In the genomic region with DNA sequence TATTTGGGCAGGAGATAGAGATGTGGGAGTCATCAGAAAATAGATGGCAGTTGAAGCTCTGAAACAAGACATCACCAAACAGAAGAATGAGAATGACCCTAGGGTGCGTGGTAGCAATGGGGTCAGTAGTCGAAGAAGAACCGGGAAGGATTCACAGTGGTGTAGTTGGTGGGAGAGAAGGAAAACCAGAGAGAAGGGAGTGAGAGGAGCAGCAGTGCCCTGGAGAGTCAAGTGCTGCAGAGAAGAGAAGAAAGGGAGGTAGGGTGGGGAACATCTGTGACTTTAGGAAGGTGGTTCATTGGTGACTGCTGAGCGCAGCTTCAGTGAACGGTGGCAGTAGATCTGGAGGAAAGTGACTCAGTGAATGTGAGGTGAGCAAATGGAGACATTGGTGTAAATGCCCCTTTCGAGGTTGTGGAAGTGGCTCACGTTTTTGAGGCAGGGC, we compare ENCODE assay signal across 9 cellular contexts. TPM values are rescaled to one million over a fixed set of nuclear protein-coding genes. Genes with fewer than 3 reads are reported as not detected.
DNase-seq lines count a peak whose midpoint lies in the region; ATAC-seq, FAIRE-seq and TF ChIP-seq lines count a peak whose summit lies in the region.
"Had no signal": no experiment of that assay in that cellular context is flagged by ENCODE, and none has a peak within 500 bp of the region (broad histone marks: within the 10 kb centered on the region; RNA-seq: fewer than 3 reads in every experiment).

No MANE protein-coding gene starts in this region.

- H3K9me1 ChIP-seq in K562 (ENCODE audit: control insufficient read depth, insufficient read depth, low read length), result no peaks in the 10 kb centered on the region

- intact Hi-C loops in K562 (cut with micrococcal nuclease), result no loop called here

- TF ChIP-seq EP300 in K562 (IDR thresholded peaks at IDR 0.05; ENCODE audit: low read length), result no peak

- H3K27me3 ChIP-seq in K562 (ENCODE audit: control insufficient read depth in 2 of 2, insufficient read depth in 2 of 2, low read length in 2 of 2) (no peaks in the 10 kb centered on the region), endodermal cell (ENCODE audit: control insufficient read depth, insufficient read depth, low read length, poor library complexity, severe bottlenecking) (peaks cover 11% of the 10 kb centered on the region)

- H3K4me1 Mint-ChIP-seq in IgD-negative memory B cell (peaks cover 26 to 52% (median 46%) of the 10 kb centered on the region in 3 donors), endodermal cell (peaks cover 28% of the 10 kb centered on the region)
- peaks cover 48% of the 10 kb centered on the region for H3K4me1 Mint-ChIP-seq in stimulated activated memory B cell treated with anti-CD40 and anti-IgM and Interleukin-4, amounts not matched to agents 10 μg/mL and 1 μg/mL and 100 μg/mL, for 72 hours

- peak overlapping the region; percentile 84 to 98 (median 97) for H3K27ac Mint-ChIP-seq in IgD-negative memory B cell
- peak overlapping the region; percentile 73 for H3K27ac Mint-ChIP-seq in stimulated activated memory B cell treated with anti-CD40 and anti-IgM and Interleukin-4, amounts not matched to agents 10 μg/mL and 1 μg/mL and 100 μg/mL, for 72 hours
- no peak overlapping the region for H3K27ac Mint-ChIP-seq in endodermal cell

- no peak for TF ChIP-seq POLR2A in K562 (conservative IDR thresholded peaks at IDR 0.05)

- CTCF ChIA-PET in K562 (lab: Yijun Ruan, JAX; ENCODE audit: low intra/inter-chr PET ratio), result interaction anchor here (0.6 kb wide), 1 partner anchor 219 kb away, joined by 4 read pairs; no protein-coding TSS in a partner anchor

- H3K79me2 ChIP-seq in K562 (ENCODE audit: control insufficient read depth, insufficient read depth, low read length), result no peaks in the 10 kb centered on the region

- H3K36me3 Mint-ChIP-seq in IgD-negative memory B cell (peaks cover 1% of the 10 kb centered on the region), endodermal cell (ENCODE audit: low read depth) (no peaks in the 10 kb centered on the region)
- H3K36me3 Mint-ChIP-seq in stimulated activated memory B cell treated with anti-CD40 and anti-IgM and Interleukin-4, amounts not matched to agents 10 μg/mL and 1 μg/mL and 100 μg/mL, for 72 hours, result no peaks in the 10 kb centered on the region

- H3K9me3 ChIP-seq in K562 (replicated peaks; ENCODE audit: control insufficient read depth, insufficient read depth, low read depth, low read length) (no peaks in the 10 kb centered on the region), endodermal cell (ENCODE audit: control insufficient read depth, low read length) (no peaks in the 10 kb centered on the region)

- H3K4me3 Mint-ChIP-seq in IgD-negative memory B cell (peak overlapping the region in 3 of 4 donors; percentile 31 to 69 (median 40)), endodermal cell (no peak overlapping the region)
- H3K4me3 Mint-ChIP-seq in stimulated activated memory B cell treated with anti-CD40 and anti-IgM and Interleukin-4, amounts not matched to agents 10 μg/mL and 1 μg/mL and 100 μg/mL, for 72 hours, result no peak overlapping the region

- TF ChIP-seq CTCF in K562 (IDR thresholded peaks at IDR 0.05 in 2 of 3, conservative IDR thresholded peaks at IDR 0.05 in 1 of 3; ENCODE audit: insufficient read depth in 2 of 3, low read depth in 1 of 3, low read length in 3 of 3), result no peak
- no peak for TF ChIP-seq CTCF in endodermal cell (conservative IDR thresholded peaks at IDR 0.05)

- no peaks in the 10 kb centered on the region for H3K36me3 ChIP-seq in K562 (ENCODE audit: control insufficient read depth, insufficient read depth, low read length)
- no peaks in the 10 kb centered on the region for H3K36me3 ChIP-seq in endodermal cell (ENCODE audit: control insufficient read depth, insufficient read depth, low read length)

- DNase-seq in activated T-cell treated with anti-CD3 and anti-CD28 coated beads for 4 hours (peak; percentile 27), K562 (ENCODE audit: extremely low read depth in 1 of 4, low spot score in 3 of 4) (no peak), endodermal cell (no peak), superior temporal gyrus (ENCODE audit: extremely low spot score) (no peak)
- DNase-seq in activated T-cell treated with anti-CD3 and anti-CD28 coated beads, Interleukin-2, amount 50 U/mL, for 48 hours, result no peak
- DNase-seq: NCI-H1092 had no signal

- H3K9me3 Mint-ChIP-seq in IgD-negative memory B cell (no peaks in the 10 kb centered on the region), endodermal cell (peaks cover 6% of the 10 kb centered on the region)
- no peaks in the 10 kb centered on the region for H3K9me3 Mint-ChIP-seq in stimulated activated memory B cell treated with anti-CD40 and anti-IgM and Interleukin-4, amounts not matched to agents 10 μg/mL and 1 μg/mL and 100 μg/mL, for 72 hours

- no peaks in the 10 kb centered on the region for H4K20me1 ChIP-seq in K562 (replicated peaks; ENCODE audit: control insufficient read depth, insufficient read depth, low read length)

- H3K4me3 ChIP-seq in K562 (no peak overlapping the region), endodermal cell (ENCODE audit: low read length) (no peak overlapping the region)

- POLR2A ChIA-PET in K562 (lab: Yijun Ruan, JAX), result no interaction called here

- no peak for ATAC-seq in K562
- ATAC-seq in stimulated activated memory B cell treated with anti-CD40 and anti-IgM and Interleukin-4, amounts not matched to agents 10 μg/mL and 1 μg/mL and 100 μg/mL, for 72 hours, result no peak
- no peak for ATAC-seq in HG03520 (IDR thresholded peaks at IDR 0.05; ENCODE audit: unreplicated experiment)

- H3K27me3 Mint-ChIP-seq in IgD-negative memory B cell (no peaks in the 10 kb centered on the region), endodermal cell (ENCODE audit: insufficient read depth) (peaks cover 57% of the 10 kb centered on the region)
- no peaks in the 10 kb centered on the region for H3K27me3 Mint-ChIP-seq in stimulated activated memory B cell treated with anti-CD40 and anti-IgM and Interleukin-4, amounts not matched to agents 10 μg/mL and 1 μg/mL and 100 μg/mL, for 72 hours

- H3K4me1 ChIP-seq in K562 (replicated peaks in 1 of 2; ENCODE audit: control insufficient read depth in 2 of 2, insufficient read depth in 2 of 2, low read length in 2 of 2) (no peaks in the 10 kb centered on the region), endodermal cell (ENCODE audit: control insufficient read depth, insufficient read depth, low read length) (no peaks in the 10 kb centered on the region)

- no peak for TF ChIP-seq RAD21 in K562 (CRISPR knock-in tag; conservative IDR thresholded peaks at IDR 0.05 in 1 of 2, IDR thresholded peaks at IDR 0.05 in 1 of 2)

- 43% methylated on average over 7 of the region's 7 CpGs for WGBS in K562 (ENCODE audit: insufficient coverage, low coverage, missing lambda C conversion rate)
- WGBS in endodermal cell (ENCODE audit: insufficient coverage in 1 of 2, insufficient read length in 1 of 2), 2 experiments, result 91 to 94% methylated on average over 7 of the region's 7 CpGs

- BruUV-seq in K562 (replicated peaks; lab: Mats Ljungman, UMichigan), result no TSS peak

- H3K9ac ChIP-seq in K562 (ENCODE audit: insufficient read depth in 1 of 2, low read depth in 2 of 2, low read length in 2 of 2), result no peak overlapping the region
- no peak overlapping the region for H3K9ac ChIP-seq in endodermal cell (ENCODE audit: extremely low read depth, low read length, poor library complexity, severe bottlenecking)

- H3K27ac ChIP-seq in K562 (ENCODE audit: extremely low read depth, low read depth, low read length), result no peak overlapping the region
- no peak overlapping the region for H3K27ac ChIP-seq in endodermal cell (ENCODE audit: low read depth, low read length)

- H2AFZ ChIP-seq in K562 (ENCODE audit: low read depth, low read length), result no peak overlapping the region

- H3K4me2 ChIP-seq in K562 (ENCODE audit: insufficient read depth, low read length), result no peak overlapping the region

- in situ Hi-C loops in K562 (cut with MboI), result no loop called here

- no peak for FAIRE-seq in K562 (lab: Jason Lieb, UNC)

TF ChIP-seq in K562, 482 proteins besides CTCF, POLR2A, EP300 and RAD21 (continues in another document):
- TF ChIP-seq, protein P1, sequence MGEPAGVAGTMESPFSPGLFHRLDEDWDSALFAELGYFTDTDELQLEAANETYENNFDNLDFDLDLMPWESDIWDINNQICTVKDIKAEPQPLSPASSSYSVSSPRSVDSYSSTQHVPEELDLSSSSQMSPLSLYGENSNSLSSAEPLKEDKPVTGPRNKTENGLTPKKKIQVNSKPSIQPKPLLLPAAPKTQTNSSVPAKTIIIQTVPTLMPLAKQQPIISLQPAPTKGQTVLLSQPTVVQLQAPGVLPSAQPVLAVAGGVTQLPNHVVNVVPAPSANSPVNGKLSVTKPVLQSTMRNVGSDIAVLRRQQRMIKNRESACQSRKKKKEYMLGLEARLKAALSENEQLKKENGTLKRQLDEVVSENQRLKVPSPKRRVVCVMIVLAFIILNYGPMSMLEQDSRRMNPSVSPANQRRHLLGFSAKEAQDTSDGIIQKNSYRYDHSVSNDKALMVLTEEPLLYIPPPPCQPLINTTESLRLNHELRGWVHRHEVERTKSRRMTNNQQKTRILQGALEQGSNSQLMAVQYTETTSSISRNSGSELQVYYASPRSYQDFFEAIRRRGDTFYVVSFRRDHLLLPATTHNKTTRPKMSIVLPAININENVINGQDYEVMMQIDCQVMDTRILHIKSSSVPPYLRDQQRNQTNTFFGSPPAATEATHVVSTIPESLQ (CRISPR knock-in tag; IDR thresholded peaks at IDR 0.05), result no peak

RNA-seq across cellular contexts. Expression of a gene that starts 36.5 kb away (rescaled TPM):
- polyA plus RNA-seq in IgD-negative memory B cell (68.3 TPM), K562 (2011; rRNA removed) (0.72 and 2.0 TPM in 2 replicates), K562 (2014; fragmentation: Illumina TruSeq; extraction: Trizol) (4.1 and 6.4 TPM in 2 replicates), K562 (2014; fragmentation: Nextera tagmentation; extraction: Ambion mirVana) (under 1 TPM; 0.74 to 0.77 TPM), K562 (2014; rRNA removed) (3.1 and 3.4 TPM in 2 replicates)
- total RNA-seq in K562 (2011; cell fraction: chromatin; rRNA removed; ENCODE audit: low replicate concordance), result 0.40 and 0.49 TPM in 2 replicates
- total RNA-seq in K562 (2011; cell fraction: nucleolus; rRNA removed), result 0.50 and 0.53 TPM in 2 replicates
- total RNA-seq in K562 (2011; cell fraction: nucleoplasm; rRNA removed), result 0.59 and 1.1 TPM in 2 replicates
- total RNA-seq in K562 (2014; rRNA removed) (1.8 and 3.6 TPM in 2 replicates), K562 (2014; rRNA removed; fragmentation: Illumina TruSeq; extraction: Trizol) (3.4 and 3.8 TPM in 2 replicates), K562 (2015; rRNA removed; fragmentation: Illumina TruSeq; extraction: Trizol) (1.9 and 2.0 TPM in 2 replicates), K562 (2021) (2.5 and 4.2 TPM in 2 replicates), endodermal cell (10 to 100 TPM; 26.4 to 30.2 TPM)
- polyA plus RNA-seq in K562 (2011; cell fraction: cytosol; rRNA removed), result 0.69 and 1.8 TPM in 2 replicates
- 0.78 and 1.8 TPM in 2 replicates for polyA plus RNA-seq in K562 (2011; cell fraction: nucleus; rRNA removed)
- 1.9 and 3.4 TPM in 2 replicates for polyA plus RNA-seq in K562 (2012)
- 0.35 and 2.1 TPM in 2 replicates for polyA minus RNA-seq in K562 (2011; rRNA and poly(A)+ RNA removed)
- polyA minus RNA-seq in K562 (2011; cell fraction: cytosol; rRNA and poly(A)+ RNA removed), result 0.57 and 0.64 TPM in 2 replicates
- polyA minus RNA-seq in K562 (2011; cell fraction: nucleus; rRNA and poly(A)+ RNA removed), result 0.27 and 1.2 TPM in 2 replicates
- 23.5 TPM for polyA plus RNA-seq in endodermal cell (2013, experiment 1 of 2)
- polyA plus RNA-seq in endodermal cell (2013, experiment 2 of 2), result 26.2 TPM

Comparison
In these comparisons a context has a peak if more than half of its experiments do, and no peak if none do; other contexts are left out.
1. H3K4me3 Mint-ChIP-seq: peak in IgD-negative memory B cell (3 of 4); none in stimulated activated memory B cell treated with anti-CD40 and anti-IgM and Interleukin-4, amounts not matched to agents 10 μg/mL and 1 μg/mL and 100 μg/mL, for 72 hours (single experiment) and endodermal cell (single experiment).
2. RNA of a gene that starts 36.5 kb away (total RNA-seq): 26.4 to 30.2 TPM in endodermal cell; 0.40 to 4.2 TPM in K562; every median in the first group is over 4 times any median in the second.